9 cellular contexts compared by ENCODE assay signal in genomic region chr9:37371565-37372464, GRCh38. TPM values are rescaled to one million over a fixed set of nuclear protein-coding genes. Genes with fewer than 3 reads are reported as not detected.
A peak's percentile ranks its signal among the peaks of the same experiment; 100 is the strongest.
DNase-seq lines count a peak whose midpoint lies in the region; ATAC-seq, FAIRE-seq and TF ChIP-seq lines count a peak whose summit lies in the region.
"Had no signal": no experiment of that assay in that cellular context is flagged by ENCODE, and none has a peak within 500 bp of the region (broad histone marks: within the 10 kb centered on the region; RNA-seq: fewer than 3 reads in every experiment).

No MANE protein-coding gene starts in this region.

- TF ChIP-seq POLR2A in GM12891 (IDR thresholded peaks at IDR 0.05; ENCODE audit: low read depth, low read length) (peak; percentile 63), erythroblast (IDR thresholded peaks at IDR 0.05; ENCODE audit: low read length) (no peak), lower leg skin (IDR thresholded peaks at IDR 0.05) (no peak)

- WGBS in lower leg skin, 2 donors, result 51 to 59% methylated on average over 20 of the region's 20 CpGs

- FAIRE-seq in GM12891 (lab: Jason Lieb, UNC), result peak; percentile 97
- FAIRE-seq: colon had no signal

- intact Hi-C loops in lower leg skin (cut with DNase I; ENCODE audit: low total_unique reads), result no loop called here

- peak; percentile 18 for ATAC-seq in GM21447 (IDR thresholded peaks at IDR 0.05; ENCODE audit: unreplicated experiment)
- peak; percentile 4 for ATAC-seq in HG03565 (IDR thresholded peaks at IDR 0.05; ENCODE audit: unreplicated experiment)

- DNase-seq in GM12891 (ENCODE audit: insufficient read length, low spot score) (no peak), fibroblast of pulmonary artery (ENCODE audit: low read depth) (peak; percentile 67), dermis blood vessel endothelial cell (no peak), erythroblast (lab: John Stamatoyannopoulos, UW) (no peak), NCI-H146 treated with DMSO at 0.1 percent for 48 hours (lab: John Stamatoyannopoulos, UW; ENCODE audit: unreplicated experiment) (no peak), lower leg skin (ENCODE audit: low spot score in 2 of 2) (no peak)

- no peak overlapping the region for H3K4me3 ChIP-seq in fibroblast of pulmonary artery (replicated peaks; ENCODE audit: low read depth, low read length)
- no peak overlapping the region for H3K4me3 ChIP-seq in lower leg skin (ENCODE audit: low read depth, poor library complexity, severe bottlenecking)

- TF ChIP-seq CTCF in fibroblast of pulmonary artery (IDR thresholded peaks at IDR 0.05; ENCODE audit: low read length, missing control alignments), result no peak
- TF ChIP-seq CTCF in lower leg skin (IDR thresholded peaks at IDR 0.05), result no peak

TF ChIP-seq in GM12891, 5 proteins besides CTCF, POLR2A, EP300 and RAD21:
- TF ChIP-seq TAF1 (IDR thresholded peaks at IDR 0.05; ENCODE audit: low read depth, low read length) (no peak), PAX5 (IDR thresholded peaks at IDR 0.05; ENCODE audit: insufficient read depth, low read length, severe bottlenecking) (no peak), POLR2AphosphoS5 (IDR thresholded peaks at IDR 0.05; ENCODE audit: low read depth, low read length) (peak; percentile 12), POU2F2 (IDR thresholded peaks at IDR 0.05; ENCODE audit: low read depth, low read length) (no peak; the same call in none of the 2 replicates), SPI1 (IDR thresholded peaks at IDR 0.05; ENCODE audit: low read depth, low read length) (peak; percentile 47; the same call in 1 of the 2 replicates)
TF ChIP-seq in GM12891: peak in this region for 2.

RNA-seq across cellular contexts. Expression of gene GRHPR, which starts 50.7 kb away (rescaled TPM):
- polyA plus RNA-seq in GM12891 (2012; ENCODE audit: low read depth, missing spikeins), result 156 TPM
- total RNA-seq in dermis blood vessel endothelial cell, result 113 and 174 TPM in 2 replicates
- total RNA-seq in lower leg skin, result 100 to 1,000 TPM; 120 to 181 (median 141) TPM
